Comparison of ENCODE assay signal across 16 cellular contexts in the genomic region with DNA sequence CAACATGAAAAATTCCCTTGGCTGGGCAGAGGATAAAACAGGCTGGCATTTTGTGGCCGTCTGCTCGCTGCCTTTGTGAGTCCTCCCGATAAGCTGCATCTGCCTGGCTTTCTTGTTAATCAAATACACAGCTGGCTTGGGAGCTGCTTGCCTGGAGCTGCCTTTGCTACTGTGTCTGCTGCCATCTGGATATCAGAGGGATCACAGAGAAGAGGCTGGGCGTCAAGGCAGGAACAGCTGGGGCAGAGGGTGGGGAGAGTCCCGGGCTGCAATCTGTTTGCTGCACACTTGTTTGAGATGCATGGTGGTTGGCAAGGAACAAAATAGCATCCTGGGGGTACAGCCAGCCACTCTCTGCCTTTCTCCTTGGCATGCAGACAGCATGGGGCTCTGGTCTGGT. TPM values are rescaled to one million over a fixed set of nuclear protein-coding genes. Genes with fewer than 3 reads are reported as not detected.
DNase-seq lines count a peak whose midpoint lies in the region; ATAC-seq and TF ChIP-seq lines count a peak whose summit lies in the region.
"Had no signal": no experiment of that assay in that cellular context is flagged by ENCODE, and none has a peak within 500 bp of the region (broad histone marks: within the 10 kb centered on the region; RNA-seq: fewer than 3 reads in every experiment).

No MANE protein-coding gene starts in this region.

- DNase-seq in BE2C, result peak; percentile 80
- peak; percentile 24 for DNase-seq in NCI-H2196 (lab: John Stamatoyannopoulos, UW; ENCODE audit: unreplicated experiment)
- DNase-seq in WERI-Rb-1, result peak; percentile 80
- DNase-seq in myocyte (ENCODE audit: low read depth), result peak; percentile 83
- DNase-seq in activated T-helper 1 cell treated with anti-CD3 and anti-CD28 coated beads, Interleukin-12 subunit alpha, Interleukin-12 subunit beta, Interleukin-2, Interleukin-4 antibody, amounts not matched to agents 30 ng/mL and 10 ng/mL and 1 ng/mL, durations not matched to agents 14 hours and 24 hours and 36 hours (ENCODE audit: low spot score), result no peak
- no peak for DNase-seq in HuH-7 (ENCODE audit: low spot score)
- no peak for DNase-seq in DMS79 (lab: John Stamatoyannopoulos, UW)
- DNase-seq: left ventricle myocardium inferior; NCI-H2029 treated with DMSO at 0.1 percent for 48 hours; nephron progenitor cell; sigmoid colon; stimulated activated CD4-positive, alpha-beta T cell treated with anti-CD3 and anti-CD28 coated beads, Interleukin-4, amount 100 ng/mL, for 4 hours had no signal

- H3K4me3 ChIP-seq in BE2C (ENCODE audit: low read depth, low read length) (no peak overlapping the region), WERI-Rb-1 (ENCODE audit: low read depth, low read length) (no peak overlapping the region)
- H3K4me3 ChIP-seq: left ventricle myocardium inferior, sigmoid colon had no signal

- no peak overlapping the region for H3K4me3 Mint-ChIP-seq in activated T-helper 1 cell treated with anti-CD3 and anti-CD28 coated beads, Interleukin-12 subunit alpha, Interleukin-12 subunit beta, Interleukin-2, Interleukin-4 antibody, amounts not matched to agents 30 ng/mL and 10 ng/mL and 1 ng/mL, durations not matched to agents 14 hours and 24 hours and 36 hours
- H3K4me3 Mint-ChIP-seq: nephron progenitor cell, type B pancreatic cell had no signal

- intact Hi-C loops in activated T-helper 1 cell treated with anti-CD3 and anti-CD28 coated beads, Interleukin-12 subunit alpha, Interleukin-12 subunit beta, Interleukin-2, Interleukin-4 antibody, amounts not matched to agents 30 ng/mL and 10 ng/mL and 1 ng/mL, durations not matched to agents 14 hours and 24 hours and 36 hours (cut with micrococcal nuclease), result no loop called here

- no peak overlapping the region for H3K27ac ChIP-seq in WERI-Rb-1
- H3K27ac ChIP-seq: left ventricle myocardium inferior, sigmoid colon, VCaP had no signal

- ATAC-seq in HG02885 (IDR thresholded peaks at IDR 0.05; ENCODE audit: poor library complexity, unreplicated experiment), result no peak

- H3K9me3 Mint-ChIP-seq in activated T-helper 1 cell treated with anti-CD3 and anti-CD28 coated beads, Interleukin-12 subunit alpha, Interleukin-12 subunit beta, Interleukin-2, Interleukin-4 antibody, amounts not matched to agents 30 ng/mL and 10 ng/mL and 1 ng/mL, durations not matched to agents 14 hours and 24 hours and 36 hours, result no peaks in the 10 kb centered on the region
- H3K9me3 Mint-ChIP-seq: type B pancreatic cell had no signal

- no peaks in the 10 kb centered on the region for H3K27me3 ChIP-seq in BE2C
- no peaks in the 10 kb centered on the region for H3K27me3 ChIP-seq in WERI-Rb-1 (ENCODE audit: insufficient read depth, low read depth, severe bottlenecking)
- H3K27me3 ChIP-seq: sigmoid colon had no signal

- no peak overlapping the region for H3K27ac Mint-ChIP-seq in activated T-helper 1 cell treated with anti-CD3 and anti-CD28 coated beads, Interleukin-12 subunit alpha, Interleukin-12 subunit beta, Interleukin-2, Interleukin-4 antibody, amounts not matched to agents 30 ng/mL and 10 ng/mL and 1 ng/mL, durations not matched to agents 14 hours and 24 hours and 36 hours
- H3K27ac Mint-ChIP-seq: nephron progenitor cell, type B pancreatic cell had no signal

- H3K4me1 ChIP-seq in BE2C, result peaks cover 5% of the 10 kb centered on the region; the same call in 1 of the 2 replicates
- H3K4me1 ChIP-seq: left ventricle myocardium inferior, sigmoid colon had no signal

- H3K4me1 Mint-ChIP-seq in activated T-helper 1 cell treated with anti-CD3 and anti-CD28 coated beads, Interleukin-12 subunit alpha, Interleukin-12 subunit beta, Interleukin-2, Interleukin-4 antibody, amounts not matched to agents 30 ng/mL and 10 ng/mL and 1 ng/mL, durations not matched to agents 14 hours and 24 hours and 36 hours (ENCODE audit: low read depth), result no peaks in the 10 kb centered on the region

- no peak for TF ChIP-seq CTCF in BE2C (IDR thresholded peaks at IDR 0.05; ENCODE audit: low read depth, low read length)
- TF ChIP-seq CTCF in WERI-Rb-1 (IDR thresholded peaks at IDR 0.05; ENCODE audit: low read depth, low read length), result no peak

- no peaks in the 10 kb centered on the region for H3K36me3 Mint-ChIP-seq in activated T-helper 1 cell treated with anti-CD3 and anti-CD28 coated beads, Interleukin-12 subunit alpha, Interleukin-12 subunit beta, Interleukin-2, Interleukin-4 antibody, amounts not matched to agents 30 ng/mL and 10 ng/mL and 1 ng/mL, durations not matched to agents 14 hours and 24 hours and 36 hours (ENCODE audit: low read depth)
- H3K36me3 Mint-ChIP-seq: type B pancreatic cell had no signal

- H3K36me3 ChIP-seq in BE2C (no peaks in the 10 kb centered on the region), WERI-Rb-1 (no peaks in the 10 kb centered on the region)
- H3K36me3 ChIP-seq: sigmoid colon had no signal

- H3K9me3 ChIP-seq in BE2C (no peaks in the 10 kb centered on the region), WERI-Rb-1 (ENCODE audit: severe bottlenecking) (no peaks in the 10 kb centered on the region)
- H3K9me3 ChIP-seq: sigmoid colon had no signal

- H3K27me3 Mint-ChIP-seq in activated T-helper 1 cell treated with anti-CD3 and anti-CD28 coated beads, Interleukin-12 subunit alpha, Interleukin-12 subunit beta, Interleukin-2, Interleukin-4 antibody, amounts not matched to agents 30 ng/mL and 10 ng/mL and 1 ng/mL, durations not matched to agents 14 hours and 24 hours and 36 hours (ENCODE audit: insufficient read depth), result peaks cover 19% of the 10 kb centered on the region

RNA-seq across cellular contexts. Expression of a gene that starts 36.0 kb away (rescaled TPM):
- 30.0 TPM for polyA plus RNA-seq in BE2C (2012; ENCODE audit: insufficient read depth, insufficient read length, low read depth)
- 44.2 and 64.5 TPM in 2 replicates for total RNA-seq in myocyte
- 82.3 TPM for polyA plus RNA-seq in myocyte (2012)
- total RNA-seq in activated T-helper 1 cell treated with anti-CD3 and anti-CD28 coated beads, Interleukin-12 subunit alpha, Interleukin-12 subunit beta, Interleukin-2, Interleukin-4 antibody, amounts not matched to agents 30 ng/mL and 10 ng/mL and 1 ng/mL, durations not matched to agents 14 hours and 24 hours and 36 hours, result 39.7 and 41.3 TPM in 2 replicates

RNA-seq across cellular contexts. Expression of a gene that starts 42.9 kb away (rescaled TPM):
- 1.5 TPM for polyA plus RNA-seq in BE2C (2012; ENCODE audit: insufficient read depth, insufficient read length, low read depth)
- 19.8 and 20.7 TPM in 2 replicates for total RNA-seq in myocyte
- 35.7 TPM for polyA plus RNA-seq in myocyte (2012)
- total RNA-seq in activated T-helper 1 cell treated with anti-CD3 and anti-CD28 coated beads, Interleukin-12 subunit alpha, Interleukin-12 subunit beta, Interleukin-2, Interleukin-4 antibody, amounts not matched to agents 30 ng/mL and 10 ng/mL and 1 ng/mL, durations not matched to agents 14 hours and 24 hours and 36 hours, result 56.6 and 64.0 TPM in 2 replicates
- total RNA-seq: OCI-LY7 had no signal

Comparison
In these comparisons a context has a peak if more than half of its experiments do, and no peak if none do; other contexts are left out.
1. DNase-seq: peak in BE2C (single experiment), NCI-H2196 (single experiment), WERI-Rb-1 (single experiment) and myocyte (single experiment); none in activated T-helper 1 cell treated with anti-CD3 and anti-CD28 coated beads, Interleukin-12 subunit alpha, Interleukin-12 subunit beta, Interleukin-2, Interleukin-4 antibody, amounts not matched to agents 30 ng/mL and 10 ng/mL and 1 ng/mL, durations not matched to agents 14 hours and 24 hours and 36 hours (single experiment), HuH-7 (single experiment) and DMS79 (single experiment).